In genomic region chr4:37693030-37693429, GRCh38 we compare ENCODE assay signal across 26 cellular contexts.
"Had no signal": no experiment of that assay in that cellular context is flagged by ENCODE, and none has a peak within 500 bp of the region (broad histone marks: within the 10 kb centered on the region; RNA-seq: fewer than 3 reads in every experiment).

No MANE protein-coding gene starts in this region.

- H3K9ac ChIP-seq: neural progenitor cell had no signal

- H3K9me3 ChIP-seq: gastroesophageal sphincter, right atrium auricular region, testis, transverse colon had no signal

- H3K27me3 ChIP-seq: cardiac muscle cell, dorsolateral prefrontal cortex, gastroesophageal sphincter, hepatocyte, neural progenitor cell, right atrium auricular region, spleen, testis, transverse colon had no signal

- H2AFZ ChIP-seq: hepatocyte, neural progenitor cell had no signal

- H3K4me2 ChIP-seq: hepatocyte, neural progenitor cell had no signal

- H3K27ac ChIP-seq: cardiac muscle cell, coronary artery, dorsolateral prefrontal cortex, gastroesophageal sphincter, hepatocyte, neural progenitor cell, right atrium auricular region, spleen, testis, transverse colon had no signal

- H3K4me3 ChIP-seq: cardiac muscle cell, coronary artery, dorsolateral prefrontal cortex, gastroesophageal sphincter, hepatocyte, neural progenitor cell, right atrium auricular region, spleen, testis, transverse colon had no signal

- DNase-seq: activated CD4-positive, alpha-beta memory T cell treated with anti-CD3 and anti-CD28 coated beads, Interleukin-2, amount 10 ng/mL, durations not matched to agents 7 days and 5 days; activated CD4-positive, alpha-beta T cell treated with anti-CD3 and anti-CD28 coated beads, Interleukin-2, amount 10 ng/mL, durations not matched to agents 7 days and 5 days; activated CD4-positive, CD25-positive, alpha-beta regulatory T cell treated with anti-CD3 and anti-CD28 coated beads, Interleukin-2, amount 50 U/mL, for 72 hours; activated naive CD4-positive, alpha-beta T cell; activated T-cell treated with anti-CD3 and anti-CD28 coated beads for 4 hours; activated T-cell treated with anti-CD3 and anti-CD28 coated beads, Interleukin-2, amount 50 U/mL, for 72 hours; cerebellar nuclear complex; dorsolateral prefrontal cortex; effector memory CD8-positive, alpha-beta T cell; erythroblast; left cardiac atrium; left ventricle myocardium superior; natural killer cell; occipital lobe; spleen; stimulated activated CD4-positive, alpha-beta T cell treated with anti-CD3 and anti-CD28 coated beads, Interleukin-2, amount 100 ng/mL, for 48 hours; stimulated activated naive CD8-positive, alpha-beta T cell treated with anti-CD3 and anti-CD28 coated beads, Interleukin-15, Interleukin-2, amounts not matched to agents 100 U/mL and 50 U/mL, for 24 hours; T-helper 17 cell; testis; transverse colon had no signal

- H3K36me3 ChIP-seq: cardiac muscle cell, gastroesophageal sphincter, neural progenitor cell, right atrium auricular region, spleen, transverse colon had no signal

- ATAC-seq: activated T-cell treated with anti-CD3 and anti-CD28 coated beads, Interleukin-2, amount 50 U/mL, for 72 hours; effector memory CD8-positive, alpha-beta T cell; gastroesophageal sphincter; left cardiac atrium; left ventricle myocardium superior; natural killer cell; stimulated activated naive CD8-positive, alpha-beta T cell treated with anti-CD3 and anti-CD28 coated beads, Interleukin-15, Interleukin-2, amounts not matched to agents 100 U/mL and 50 U/mL, for 24 hours; T-helper 17 cell had no signal

- H3K79me2 ChIP-seq: hepatocyte had no signal

- H3K4me1 ChIP-seq: gastroesophageal sphincter, right atrium auricular region, transverse colon had no signal
